8 cellular contexts compared by ENCODE assay signal in the genomic region with DNA sequence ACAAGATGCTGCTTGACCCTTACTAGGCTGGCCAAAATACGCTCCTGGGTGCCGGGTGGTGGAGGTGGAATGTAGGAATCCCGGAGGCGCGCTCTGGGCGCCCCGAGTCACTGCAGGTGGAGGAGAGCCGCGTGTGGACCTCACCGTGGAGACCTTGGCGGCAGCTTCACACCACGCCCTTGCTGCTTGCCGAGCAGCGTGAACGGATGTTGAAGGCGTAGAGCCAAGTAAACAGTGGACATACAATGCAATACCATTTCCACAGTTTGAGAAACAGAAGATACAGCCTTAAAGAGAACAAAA. TPM values are rescaled to one million over a fixed set of nuclear protein-coding genes. Genes with fewer than 3 reads are reported as not detected.
DNase-seq lines count a peak whose midpoint lies in the region; ATAC-seq and TF ChIP-seq lines count a peak whose summit lies in the region.

No MANE protein-coding gene starts in this region.

- no peaks in the 10 kb centered on the region for H3K36me3 Mint-ChIP-seq in T-cell
- H3K36me3 Mint-ChIP-seq in MCF 10A (ENCODE audit: insufficient read depth, unreplicated experiment) = peaks cover 7% of the 10 kb centered on the region

- DNase-seq in NCI-H1105 treated with DMSO at 0.1 percent for 48 hours (lab: John Stamatoyannopoulos, UW) = peak; percentile 71
- DNase-seq in NCI-H1105 (lab: John Stamatoyannopoulos, UW) = no peak
- peak in 1 of 2 experiments; percentile 57 for DNase-seq in HL-60 (ENCODE audit: low read depth in 1 of 2, low spot score in 1 of 2)
- DNase-seq in T-cell = peak in 22 of 34 experiments; percentile 5 to 38 (median 20)
- peak; percentile 47 for DNase-seq in MCF 10A (ENCODE audit: unreplicated experiment)
- peak; percentile 61 for DNase-seq in islet precursor cell
- peak; percentile 32 for DNase-seq in stimulated activated CD4-positive, alpha-beta T cell treated with anti-CD3 and anti-CD28 coated beads, Interleukin-4, amount 100 ng/mL, for 1 hour

- no peaks in the 10 kb centered on the region for H3K27me3 ChIP-seq in HL-60 (ENCODE audit: insufficient read depth, poor library complexity, severe bottlenecking)

- peak overlapping the region; percentile 50 for H3K4me3 ChIP-seq in HL-60 (replicated peaks; ENCODE audit: insufficient read depth, low read length)

- POLR2A ChIA-PET in T-cell (lab: Charles Lee) (no interaction called here), MCF 10A (lab: Yijun Ruan, JAX) (interaction anchor here (0.5 to 4.1 kb wide), 7 partner anchors 13 to 484 kb away, joined by 3 to 32 read pairs (median 8); a partner anchor contains a TSS)

- H3K4me1 Mint-ChIP-seq in T-cell (peaks cover 25 to 37% (median 30%) of the 10 kb centered on the region in 3 donors), MCF 10A (ENCODE audit: insufficient read depth, unreplicated experiment) (peaks cover 5% of the 10 kb centered on the region)

- H3K27me3 Mint-ChIP-seq in T-cell (peaks cover 0 to 1% of the 10 kb centered on the region in 2 donors), MCF 10A (ENCODE audit: insufficient read depth, unreplicated experiment) (no peaks in the 10 kb centered on the region)

- no peak for TF ChIP-seq CTCF in HL-60 (IDR thresholded peaks at IDR 0.05; ENCODE audit: insufficient read depth, low read length)
- no peak for TF ChIP-seq CTCF in MCF 10A (IDR thresholded peaks at IDR 0.05; ENCODE audit: unreplicated experiment)

- H3K9me3 Mint-ChIP-seq in T-cell = no peaks in the 10 kb centered on the region
- H3K9me3 Mint-ChIP-seq in MCF 10A (ENCODE audit: unreplicated experiment) = no peaks in the 10 kb centered on the region

- BruUV-seq in MCF 10A (replicated peaks; lab: Mats Ljungman, UMichigan) = TSS peak; percentile 44

- ATAC-seq in T-cell (replicated peaks in 1 of 4) (peak; percentile 33 to 65 (median 52)), GM19397 (IDR thresholded peaks at IDR 0.05; ENCODE audit: unreplicated experiment) (no peak)

- peak overlapping the region; percentile 92 for H3K27ac ChIP-seq in HL-60 (replicated peaks)

- H3K27ac Mint-ChIP-seq in T-cell (peak overlapping the region; percentile 53 to 55), MCF 10A (ENCODE audit: low read depth, unreplicated experiment) (peak overlapping the region; percentile 21)

- peak overlapping the region; percentile 86 to 94 (median 87) for H3K4me3 Mint-ChIP-seq in T-cell
- peak overlapping the region; percentile 75 for H3K4me3 Mint-ChIP-seq in MCF 10A (ENCODE audit: unreplicated experiment)

- CTCF ChIA-PET in T-cell (lab: Charles Lee) = interaction anchor here in 1 of 2 donors (1.5 kb wide), 1 partner anchor 31 kb away, joined by 3 read pairs; no protein-coding TSS in a partner anchor
- CTCF ChIA-PET in MCF 10A (lab: Yijun Ruan, JAX) = interaction anchor here (0.5 to 4.6 kb wide), 8 partner anchors 8 to 561 kb away, joined by 3 to 34 read pairs (median 5); no protein-coding TSS in a partner anchor

- intact Hi-C loops in MCF 10A (cut with micrococcal nuclease) = loop anchor here (1.0 to 5.0 kb wide), 3 partner anchors 76 to 276 kb away; a partner anchor contains a TSS

RNA-seq across cellular contexts. Expression of a gene that starts 1.3 kb away (rescaled TPM):
- total RNA-seq in T-cell (1 to 10 TPM; 1.8 to 3.6 (median 2.6) TPM), MCF 10A (2022) (13.6 and 14.2 TPM in 2 replicates)

RNA-seq across cellular contexts. Expression of a gene that starts 35.6 kb away (rescaled TPM):
- total RNA-seq in T-cell (under 1 TPM in 4 of 5 donors, not detected in 1; 0.33 to 0.63 (median 0.50) TPM), MCF 10A (2022) (0.54 TPM in 1 of 2 replicates, not detected in the other)
